32 cellular contexts compared by ENCODE assay signal in genomic region chr5:91224969-91225368, GRCh38.
A peak's percentile ranks its signal among the peaks of the same experiment; 100 is the strongest.
DNase-seq lines count a peak whose midpoint lies in the region; ATAC-seq and TF ChIP-seq lines count a peak whose summit lies in the region.
"Had no signal": no experiment of that assay in that cellular context is flagged by ENCODE, and none has a peak within 500 bp of the region (broad histone marks: within the 10 kb centered on the region; RNA-seq: fewer than 3 reads in every experiment).

No MANE protein-coding gene starts in this region.

- in situ Hi-C loops in transverse colon (cut with MboI; ENCODE audit: low pct_ligation_motif_present in 1 of 4, low pct_unique_long_range_greater_than_20kb in 1 of 4, low sequenced_read_pairs in 3 of 4): loop anchor here in 3 of 4 donors (10.0 to 25.0 kb wide), 3 partner anchors 160 to 288 kb away; partner anchors contain the start of gene ARRDC3 (in 3 of the 3)

- H3K4me3 ChIP-seq in left lung (no peak overlapping the region), spleen (no peak overlapping the region), transverse colon (no peak overlapping the region)
- H3K4me3 ChIP-seq: ascending aorta, esophagus muscularis mucosa, HAP-1, lung, MG63, PC-9, smooth muscle cell, uterus had no signal

- TF ChIP-seq POLR2A in spleen (IDR thresholded peaks at IDR 0.05) (no peak), transverse colon (IDR thresholded peaks at IDR 0.05) (no peak)

- H3K27ac ChIP-seq in left lung (no peak overlapping the region), spleen (no peak overlapping the region), transverse colon (no peak overlapping the region)
- H3K27ac ChIP-seq: ascending aorta, esophagus muscularis mucosa, foreskin keratinocyte, PC-9, uterus had no signal

- peaks cover 0 to 14% of the 10 kb centered on the region in 2 donors for H3K4me1 ChIP-seq in left lung
- peaks cover 0 to under 1% (median 0%) of the 10 kb centered on the region in 6 donors for H3K4me1 ChIP-seq in spleen
- no peaks in the 10 kb centered on the region for H3K4me1 ChIP-seq in transverse colon
- H3K4me1 ChIP-seq: ascending aorta, esophagus muscularis mucosa, foreskin keratinocyte, uterus had no signal

- peak; percentile 18 for DNase-seq in DMS53 (lab: John Stamatoyannopoulos, UW)
- no peak for DNase-seq in DMS53 treated with DMSO at 0.1 percent for 48 hours (lab: John Stamatoyannopoulos, UW; ENCODE audit: unreplicated experiment)
- peak; percentile 8 for DNase-seq in NCI-H345 treated with DMSO at 0.1 percent for 48 hours (lab: John Stamatoyannopoulos, UW; ENCODE audit: unreplicated experiment)
- DNase-seq in left lung: no peak
- no peak for DNase-seq in spleen
- no peak for DNase-seq in transverse colon
- no peak for DNase-seq in amniotic stem cell (lab: John Stamatoyannopoulos, UW)
- DNase-seq: 8988T; activated CD4-positive, alpha-beta T cell treated with anti-CD3 and anti-CD28 coated beads for 36 hours; activated CD8-positive, alpha-beta memory T cell treated with anti-CD3 and anti-CD28 coated beads for 24 hours; activated effector memory CD4-positive, alpha-beta T cell treated with anti-CD3 and anti-CD28 coated beads, Interleukin-2, amount 50 U/mL, for 16 hours; activated naive CD8-positive, alpha-beta T cell treated with anti-CD3 and anti-CD28 coated beads for 36 hours; activated T-cell treated with anti-CD3 and anti-CD28 coated beads, Interleukin-2, amount 50 U/mL, for 1 hour; CD4-positive, CD25-positive, alpha-beta regulatory T cell; dermis blood vessel endothelial cell; MG63; NCI-H1436 treated with DMSO at 0.1 percent for 48 hours; NCI-H2227 treated with DMSO at 0.1 percent for 48 hours; nephron progenitor cell; NK-92 treated with Interleukin-12 subunit alpha and Interleukin-12 subunit beta, amount 100 ng/mL, for 24 hours; PC-9; retina; stimulated activated CD4-positive, alpha-beta T cell treated with anti-CD3 and anti-CD28 coated beads, Interleukin-4, amount 100 ng/mL, for 1 hour; uterus had no signal

- H3K27me3 ChIP-seq in left lung (no peaks in the 10 kb centered on the region), spleen (replicated peaks in 1 of 7) (no peaks in the 10 kb centered on the region), transverse colon (no peaks in the 10 kb centered on the region)
- H3K27me3 ChIP-seq: ascending aorta, esophagus muscularis mucosa, foreskin keratinocyte, MG63, uterus had no signal

- 70 to 83% (median 78%) methylated on average over 2 of the region's 2 CpGs for WGBS in spleen, 5 donors
- WGBS in transverse colon (ENCODE audit: low coverage in 1 of 2), 2 donors: 70 to 76% methylated on average over 2 of the region's 2 CpGs

- TF ChIP-seq CTCF in left lung (IDR thresholded peaks at IDR 0.05) (no peak), spleen (IDR thresholded peaks at IDR 0.05 in 8 of 11, conservative IDR thresholded peaks at IDR 0.05 in 3 of 11) (no peak), transverse colon (IDR thresholded peaks at IDR 0.05) (no peak)

- intact Hi-C loops in left lung (cut with DNase I): loop anchor here in 1 of 2 donors (10.0 kb wide), 1 partner anchor 160 kb away; the partner anchor contains the start of gene ARRDC3
- intact Hi-C loops in spleen (cut with DNase I; ENCODE audit: low total_unique reads): loop anchor here (5.0 kb wide), 1 partner anchor 162 kb away; no protein-coding TSS in a partner anchor
- intact Hi-C loops in transverse colon (cut with DNase I; ENCODE audit: low total_unique reads): loop anchor here (5.0 kb wide), 1 partner anchor 162 kb away; no protein-coding TSS in a partner anchor

- no peaks in the 10 kb centered on the region for H3K36me3 ChIP-seq in left lung
- H3K36me3 ChIP-seq in spleen: no peaks in the 10 kb centered on the region
- H3K36me3 ChIP-seq in transverse colon: no peaks in the 10 kb centered on the region
- H3K36me3 ChIP-seq: ascending aorta, esophagus muscularis mucosa, HAP-1, MG63, uterus had no signal

- H3K9me3 ChIP-seq in left lung: peaks cover 0 to 6% of the 10 kb centered on the region in 2 donors
- peaks cover 0 to 12% (median 7%) of the 10 kb centered on the region in 8 donors for H3K9me3 ChIP-seq in spleen
- no peaks in the 10 kb centered on the region for H3K9me3 ChIP-seq in transverse colon
- H3K9me3 ChIP-seq: ascending aorta, esophagus muscularis mucosa, uterus had no signal

- TF ChIP-seq EP300 in transverse colon (IDR thresholded peaks at IDR 0.05; ENCODE audit: low read depth): no peak

- ATAC-seq in HG02884 (IDR thresholded peaks at IDR 0.05; ENCODE audit: unreplicated experiment) (peak; percentile 72), left lung (peak; percentile 69)
- ATAC-seq: activated CD4-positive, alpha-beta T cell treated with anti-CD3 and anti-CD28 coated beads for 36 hours; stimulated activated effector memory CD8-positive, alpha-beta T cell treated with anti-CD3 and anti-CD28 coated beads, Interleukin-12 subunit alpha, Interleukin-12 subunit beta, amount 100 ng/mL, for 72 hours had no signal

Comparison
In these comparisons a context has a peak if more than half of its experiments do, and no peak if none do; other contexts are left out.
1. DNase-seq: peak in DMS53 (single experiment) and NCI-H345 treated with DMSO at 0.1 percent for 48 hours (single experiment); none in DMS53 treated with DMSO at 0.1 percent for 48 hours (single experiment), left lung (0 of 2), spleen (single experiment), transverse colon (single experiment) and amniotic stem cell (single experiment).